Comparison of ENCODE assay signal across 3 cellular contexts in the genomic region with DNA sequence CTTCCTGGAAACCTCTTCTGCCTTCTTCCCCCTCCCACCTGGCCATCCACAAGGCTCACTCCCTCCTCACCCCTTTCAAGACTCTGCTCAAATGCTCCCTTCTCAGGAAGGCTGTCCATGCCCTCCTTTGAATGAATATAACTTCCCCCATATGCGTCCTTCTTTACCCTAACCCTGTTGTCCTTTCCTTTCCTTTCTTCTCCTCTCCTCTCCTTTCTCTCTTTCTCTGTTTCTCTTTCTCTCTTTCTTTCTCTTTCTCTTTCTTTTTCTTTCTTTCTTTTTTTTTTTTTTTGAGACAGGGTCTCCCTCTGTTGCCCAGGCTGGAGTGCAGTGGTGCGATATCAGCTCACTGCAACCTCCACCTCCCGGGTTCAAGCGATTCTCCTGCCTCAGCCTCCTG. TPM values are rescaled to one million over a fixed set of nuclear protein-coding genes. Genes with fewer than 3 reads are reported as not detected.
"Had no signal": no experiment of that assay in that cellular context is flagged by ENCODE, and none has a peak within 500 bp of the region (broad histone marks: within the 10 kb centered on the region; RNA-seq: fewer than 3 reads in every experiment).

No MANE protein-coding gene starts in this region.

RNA-seq across cellular contexts. Expression of a gene that starts 15.1 kb away (rescaled TPM):
- total RNA-seq: activated B cell treated with CpG ODN at 0.5 μM for 24 hours; activated CD4-positive, alpha-beta T cell treated with anti-CD3 and anti-CD28 coated beads, Interleukin-2, amount 10 ng/mL, durations not matched to agents 7 days and 5 days had no signal
- polyA plus RNA-seq: neural cell had no signal
